ENCODE assay signal across 18 cellular contexts in the genomic region with DNA sequence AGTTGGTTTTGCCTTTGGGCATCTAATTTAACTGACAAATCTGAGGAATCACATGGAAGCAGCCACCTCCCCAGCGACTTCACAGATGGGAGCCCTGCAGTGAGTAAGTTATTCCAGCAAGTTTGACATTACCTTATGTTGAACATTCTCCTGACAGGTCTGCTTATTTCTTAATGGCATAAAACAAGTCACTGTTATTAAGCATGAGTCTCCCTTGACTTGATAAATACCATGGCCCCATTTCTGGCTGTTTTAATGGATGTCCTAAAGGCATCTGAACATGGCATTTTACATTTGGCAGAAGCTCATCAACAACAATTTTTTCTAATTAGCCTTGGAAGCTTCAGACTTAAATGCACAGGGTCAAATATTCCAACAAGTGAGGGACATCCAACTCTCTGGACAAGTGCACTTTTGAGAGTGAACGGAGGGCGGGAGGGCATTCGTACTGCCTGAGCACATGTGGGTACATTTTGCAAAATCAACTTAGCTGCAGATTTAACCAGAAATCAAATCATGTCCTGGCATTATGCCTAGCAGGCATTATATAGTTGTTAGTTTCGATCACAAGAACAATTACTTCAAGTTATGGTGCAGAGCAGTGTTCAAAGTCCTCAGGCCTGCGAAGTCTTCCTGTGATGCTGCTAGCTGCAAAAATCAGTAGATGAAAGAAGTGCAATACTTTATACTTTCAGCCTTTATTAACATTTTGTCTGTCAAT.
DNase-seq lines count a peak whose midpoint lies in the region; ATAC-seq, FAIRE-seq and TF ChIP-seq lines count a peak whose summit lies in the region.
"Had no signal": no experiment of that assay in that cellular context is flagged by ENCODE, and none has a peak within 500 bp of the region (broad histone marks: within the 10 kb centered on the region; RNA-seq: fewer than 3 reads in every experiment).

No MANE protein-coding gene starts in this region.

- POLR2A ChIA-PET in K562 (lab: Yijun Ruan, JAX), result interaction anchor here (0.7 to 1.3 kb wide), 2 partner anchors 8 to 10 kb away, joined by 3 to 4 read pairs; no protein-coding TSS in a partner anchor

- H4K20me1 ChIP-seq in K562 (replicated peaks; ENCODE audit: control insufficient read depth, insufficient read depth, low read length), result no peaks in the 10 kb centered on the region

- H3K4me1 ChIP-seq in K562 (replicated peaks in 1 of 2; ENCODE audit: control insufficient read depth in 2 of 2, insufficient read depth in 2 of 2, low read length in 2 of 2) (no peaks in the 10 kb centered on the region; a peak in 1 of 5 replicates), small intestine (ENCODE audit: control insufficient read depth in 2 of 2, insufficient read depth in 1 of 2, low read depth in 1 of 2, low read length in 1 of 2) (no peaks in the 10 kb centered on the region)
- no peaks in the 10 kb centered on the region for H3K4me1 ChIP-seq in effector memory CD4-positive, alpha-beta T cell (ENCODE audit: control insufficient read depth, insufficient read depth, low read length, poor library complexity, severe bottlenecking)
- H3K4me1 ChIP-seq: SJSA1 had no signal

- no peaks in the 10 kb centered on the region for H3K9me1 ChIP-seq in K562 (ENCODE audit: control insufficient read depth, insufficient read depth, low read length)

- no peak for TF ChIP-seq RAD21 in K562 (CRISPR knock-in tag; conservative IDR thresholded peaks at IDR 0.05 in 1 of 2, IDR thresholded peaks at IDR 0.05 in 1 of 2)

- H3K9ac ChIP-seq in K562 (ENCODE audit: insufficient read depth in 1 of 2, low read depth in 2 of 2, low read length in 2 of 2), result no peak overlapping the region

- BruUV-seq in K562 (replicated peaks; lab: Mats Ljungman, UMichigan), result no TSS peak

- peak; percentile 8 for DNase-seq in DMS 273 (lab: John Stamatoyannopoulos, UW; ENCODE audit: unreplicated experiment)
- DNase-seq in DMS 273 treated with DMSO at 0.1 percent for 48 hours (lab: John Stamatoyannopoulos, UW), result no peak
- DNase-seq in NCI-H446 treated with DMSO at 0.1 percent for 48 hours (lab: John Stamatoyannopoulos, UW), result peak; percentile 77
- DNase-seq in K562 (ENCODE audit: extremely low read depth in 1 of 4, low spot score in 3 of 4), result no peak
- DNase-seq in small intestine, result peak; percentile 59
- DNase-seq in effector CD8-positive, alpha-beta T cell (lab: John Stamatoyannopoulos, UW), result no peak
- no peak for DNase-seq in glomerular visceral epithelial cell (ENCODE audit: extremely low spot score)
- DNase-seq in effector memory CD4-positive, alpha-beta T cell, result no peak
- DNase-seq: 8988T, COR-L47, DMS53, HCEC 1CT, NCI-H1436 treated with DMSO at 0.1 percent for 48 hours, NCI-H510A treated with DMSO at 0.1 percent for 48 hours, PC-3, T-helper 1 cell had no signal

- in situ Hi-C loops in K562 (cut with MboI), result no loop called here

- no peak for TF ChIP-seq CTCF in K562 (IDR thresholded peaks at IDR 0.05 in 2 of 3, conservative IDR thresholded peaks at IDR 0.05 in 1 of 3; ENCODE audit: insufficient read depth in 2 of 3, low read depth in 1 of 3, low read length in 3 of 3)

- TF ChIP-seq EP300 in K562 (IDR thresholded peaks at IDR 0.05; ENCODE audit: low read length), result no peak

- H3K27me3 ChIP-seq in K562 (ENCODE audit: control insufficient read depth in 2 of 2, insufficient read depth in 2 of 2, low read length in 2 of 2) (no peaks in the 10 kb centered on the region), small intestine (ENCODE audit: control insufficient read depth in 2 of 2, insufficient read depth in 2 of 2, low read length in 2 of 2) (no peaks in the 10 kb centered on the region)
- no peaks in the 10 kb centered on the region for H3K27me3 ChIP-seq in effector memory CD4-positive, alpha-beta T cell (replicated peaks; ENCODE audit: control insufficient read depth, insufficient read depth, low read length, poor library complexity, severe bottlenecking)
- H3K27me3 ChIP-seq: SJSA1 had no signal

- H3K4me2 ChIP-seq in K562 (ENCODE audit: insufficient read depth, low read length), result no peak overlapping the region

- TF ChIP-seq POLR2A in K562 (conservative IDR thresholded peaks at IDR 0.05), result no peak

- H3K36me3 ChIP-seq in K562 (ENCODE audit: control insufficient read depth, insufficient read depth, low read length) (no peaks in the 10 kb centered on the region), small intestine (ENCODE audit: control insufficient read depth in 2 of 2, insufficient read depth in 2 of 2, low read length in 2 of 2) (peaks cover 0 to 2% of the 10 kb centered on the region in 2 donors)
- H3K36me3 ChIP-seq in effector memory CD4-positive, alpha-beta T cell (ENCODE audit: control insufficient read depth, insufficient read depth, low read length), result no peaks in the 10 kb centered on the region
- H3K36me3 ChIP-seq: SJSA1 had no signal

- no peaks in the 10 kb centered on the region for H3K79me2 ChIP-seq in K562 (ENCODE audit: control insufficient read depth, insufficient read depth, low read length)

- FAIRE-seq in K562 (lab: Jason Lieb, UNC) (no peak), small intestine (lab: Jason Lieb, UNC) (no peak)
- FAIRE-seq: GM18507 had no signal

- peak overlapping the region; percentile 75; the same call in 1 of the 2 replicates for H2AFZ ChIP-seq in K562 (ENCODE audit: low read depth, low read length)

- H3K27ac ChIP-seq in K562 (ENCODE audit: extremely low read depth, low read depth, low read length) (no peak overlapping the region), small intestine (ENCODE audit: low read depth in 1 of 2, low read length in 1 of 2) (no peak overlapping the region)
- no peak overlapping the region for H3K27ac ChIP-seq in effector memory CD4-positive, alpha-beta T cell (ENCODE audit: insufficient read depth, low read length, poor library complexity, severe bottlenecking)
- H3K27ac ChIP-seq: SJSA1 had no signal

- WGBS in K562 (ENCODE audit: insufficient coverage, low coverage, missing lambda C conversion rate), result 78% methylated on average over 6 of the region's 6 CpGs
- whole genome bisulfite sequencing in small intestine, 3 donors, result 26 to 66% (median 31%) methylated on average over 6 of the region's 6 CpGs

- H3K9me3 ChIP-seq in K562 (replicated peaks; ENCODE audit: control insufficient read depth, insufficient read depth, low read depth, low read length) (no peaks in the 10 kb centered on the region), small intestine (ENCODE audit: control insufficient read depth, low read depth) (no peaks in the 10 kb centered on the region)
- no peaks in the 10 kb centered on the region for H3K9me3 ChIP-seq in effector memory CD4-positive, alpha-beta T cell (ENCODE audit: control insufficient read depth, low read length)
- H3K9me3 ChIP-seq: SJSA1 had no signal

- intact Hi-C loops in K562 (cut with micrococcal nuclease), result no loop called here

- H3K4me3 ChIP-seq in K562 (no peak overlapping the region), small intestine (ENCODE audit: low read depth in 1 of 2, low read length in 2 of 2) (no peak overlapping the region)
- no peak overlapping the region for H3K4me3 ChIP-seq in effector memory CD4-positive, alpha-beta T cell (ENCODE audit: insufficient read depth, low read depth, low read length, poor library complexity, severe bottlenecking)
- H3K4me3 ChIP-seq: SJSA1 had no signal

- no peak for ATAC-seq in K562
- ATAC-seq: PC-3 had no signal

- CTCF ChIA-PET in K562 (lab: Yijun Ruan, JAX; ENCODE audit: low intra/inter-chr PET ratio), result no interaction called here

TF ChIP-seq in K562, 482 proteins besides CTCF, POLR2A, EP300 and RAD21 (continues in another document):
- TF ChIP-seq, protein P1, sequence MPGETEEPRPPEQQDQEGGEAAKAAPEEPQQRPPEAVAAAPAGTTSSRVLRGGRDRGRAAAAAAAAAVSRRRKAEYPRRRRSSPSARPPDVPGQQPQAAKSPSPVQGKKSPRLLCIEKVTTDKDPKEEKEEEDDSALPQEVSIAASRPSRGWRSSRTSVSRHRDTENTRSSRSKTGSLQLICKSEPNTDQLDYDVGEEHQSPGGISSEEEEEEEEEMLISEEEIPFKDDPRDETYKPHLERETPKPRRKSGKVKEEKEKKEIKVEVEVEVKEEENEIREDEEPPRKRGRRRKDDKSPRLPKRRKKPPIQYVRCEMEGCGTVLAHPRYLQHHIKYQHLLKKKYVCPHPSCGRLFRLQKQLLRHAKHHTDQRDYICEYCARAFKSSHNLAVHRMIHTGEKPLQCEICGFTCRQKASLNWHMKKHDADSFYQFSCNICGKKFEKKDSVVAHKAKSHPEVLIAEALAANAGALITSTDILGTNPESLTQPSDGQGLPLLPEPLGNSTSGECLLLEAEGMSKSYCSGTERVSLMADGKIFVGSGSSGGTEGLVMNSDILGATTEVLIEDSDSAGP (CRISPR knock-in tag; IDR thresholded peaks at IDR 0.05), result no peak
- TF ChIP-seq HSF4 (CRISPR knock-in tag; IDR thresholded peaks at IDR 0.05; ENCODE audit: borderline replicate concordance), result no peak
- TF ChIP-seq, protein P2, sequence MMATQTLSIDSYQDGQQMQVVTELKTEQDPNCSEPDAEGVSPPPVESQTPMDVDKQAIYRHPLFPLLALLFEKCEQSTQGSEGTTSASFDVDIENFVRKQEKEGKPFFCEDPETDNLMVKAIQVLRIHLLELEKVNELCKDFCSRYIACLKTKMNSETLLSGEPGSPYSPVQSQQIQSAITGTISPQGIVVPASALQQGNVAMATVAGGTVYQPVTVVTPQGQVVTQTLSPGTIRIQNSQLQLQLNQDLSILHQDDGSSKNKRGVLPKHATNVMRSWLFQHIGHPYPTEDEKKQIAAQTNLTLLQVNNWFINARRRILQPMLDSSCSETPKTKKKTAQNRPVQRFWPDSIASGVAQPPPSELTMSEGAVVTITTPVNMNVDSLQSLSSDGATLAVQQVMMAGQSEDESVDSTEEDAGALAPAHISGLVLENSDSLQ (IDR thresholded peaks at IDR 0.05), result no peak

Comparison
In these comparisons a context has a peak if more than half of its experiments do, and no peak if none do; other contexts are left out.
1. DNase-seq: peak in DMS 273 (single experiment), NCI-H446 treated with DMSO at 0.1 percent for 48 hours (single experiment) and small intestine (single experiment); none in DMS 273 treated with DMSO at 0.1 percent for 48 hours (single experiment), K562 (0 of 4), effector CD8-positive, alpha-beta T cell (single experiment), glomerular visceral epithelial cell (single experiment) and effector memory CD4-positive, alpha-beta T cell (0 of 3).